Comparison of ENCODE assay signal across 16 cellular contexts in the genomic region with DNA sequence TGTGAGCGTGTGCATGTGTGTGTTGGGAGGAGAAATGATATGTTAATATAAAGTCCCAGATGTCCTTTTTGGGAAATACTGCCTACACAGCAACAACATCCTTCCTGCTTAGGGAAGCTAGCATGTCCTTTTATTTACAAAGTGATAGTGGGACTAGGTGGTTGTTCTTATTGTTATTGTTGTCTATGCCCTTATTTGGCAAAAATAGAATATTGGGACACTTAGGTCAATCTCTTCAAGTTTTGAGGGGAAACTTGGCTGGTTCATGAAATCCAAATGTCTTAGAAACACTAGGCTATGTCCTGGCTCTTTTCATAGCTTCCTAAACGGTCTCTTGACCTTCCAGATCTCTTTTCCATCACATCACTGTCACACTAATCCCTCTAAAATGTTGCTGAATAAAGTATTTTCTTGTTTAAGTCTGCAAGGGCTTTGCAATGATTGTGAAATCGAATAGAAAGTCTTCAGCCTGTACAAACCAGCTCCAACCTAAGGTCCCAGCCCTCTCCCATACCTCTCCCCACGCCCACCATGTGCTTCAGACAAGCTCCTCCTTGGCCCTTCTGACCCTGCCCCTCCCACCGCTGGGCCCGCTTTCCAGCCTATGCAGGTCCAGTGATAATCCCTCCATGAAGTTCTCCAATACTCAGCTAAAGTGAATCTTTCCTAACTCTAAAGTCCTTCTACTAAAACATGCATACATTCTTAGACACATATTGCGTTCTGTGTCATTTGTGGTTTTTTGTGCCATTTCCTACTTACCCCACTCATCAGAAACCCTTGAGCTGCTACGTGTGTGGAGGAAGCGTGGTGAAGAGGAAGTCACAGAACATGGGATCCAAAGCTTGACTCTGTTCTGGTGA.
DNase-seq lines count a peak whose midpoint lies in the region; ATAC-seq, FAIRE-seq and TF ChIP-seq lines count a peak whose summit lies in the region.
"Had no signal": no experiment of that assay in that cellular context is flagged by ENCODE, and none has a peak within 500 bp of the region (broad histone marks: within the 10 kb centered on the region; RNA-seq: fewer than 3 reads in every experiment).

No MANE protein-coding gene starts in this region.

- H3K36me3 Mint-ChIP-seq in activated CD4-positive, alpha-beta T cell treated with anti-CD3 and anti-CD28 coated beads, Interleukin-2, amount 10 ng/mL, durations not matched to agents 24 days and 14 days (ENCODE audit: low read depth): no peaks in the 10 kb centered on the region
- H3K36me3 Mint-ChIP-seq: activated naive CD4-positive, alpha-beta T cell treated with anti-CD3 and anti-CD28 coated beads, Interleukin-2, amount 50 U/mL, for 24 hours had no signal

- H3K4me3 ChIP-seq in K562 (no peak overlapping the region), smooth muscle cell (no peak overlapping the region), coronary artery (no peak overlapping the region)
- H3K4me3 ChIP-seq: A549, colonic mucosa, tibial nerve had no signal

- H3K27ac Mint-ChIP-seq in activated CD4-positive, alpha-beta T cell treated with anti-CD3 and anti-CD28 coated beads, Interleukin-2, amount 10 ng/mL, durations not matched to agents 24 days and 14 days: peak overlapping the region; percentile 35
- H3K27ac Mint-ChIP-seq: activated naive CD4-positive, alpha-beta T cell treated with anti-CD3 and anti-CD28 coated beads, Interleukin-2, amount 50 U/mL, for 24 hours; nephron progenitor cell had no signal

- no peak for TF ChIP-seq POLR2A in K562 (conservative IDR thresholded peaks at IDR 0.05)

- peaks cover 43% of the 10 kb centered on the region for H3K4me1 Mint-ChIP-seq in activated CD4-positive, alpha-beta T cell treated with anti-CD3 and anti-CD28 coated beads, Interleukin-2, amount 10 ng/mL, durations not matched to agents 24 days and 14 days

- H3K79me2 ChIP-seq in K562 (ENCODE audit: control insufficient read depth, insufficient read depth, low read length) (no peaks in the 10 kb centered on the region), smooth muscle cell (ENCODE audit: low read depth) (no peaks in the 10 kb centered on the region)

- no TSS peak for BruUV-seq in K562 (replicated peaks; lab: Mats Ljungman, UMichigan)

- WGBS in K562 (ENCODE audit: insufficient coverage, low coverage, missing lambda C conversion rate): 42% methylated on average over 9 of the region's 9 CpGs
- WGBS in smooth muscle cell (ENCODE audit: low lambda C conversion rate): 56% methylated on average over 9 of the region's 9 CpGs

- H3K9ac ChIP-seq in K562 (ENCODE audit: insufficient read depth in 1 of 2, low read depth in 2 of 2, low read length in 2 of 2): no peak overlapping the region
- no peak overlapping the region for H3K9ac ChIP-seq in smooth muscle cell (ENCODE audit: low read depth)

- H3K27me3 ChIP-seq in K562 (ENCODE audit: control insufficient read depth in 2 of 2, insufficient read depth in 2 of 2, low read length in 2 of 2): no peaks in the 10 kb centered on the region
- no peaks in the 10 kb centered on the region for H3K27me3 ChIP-seq in smooth muscle cell (ENCODE audit: low read depth)
- H3K27me3 ChIP-seq: colonic mucosa, tibial nerve had no signal

- no peak for TF ChIP-seq EP300 in K562 (IDR thresholded peaks at IDR 0.05; ENCODE audit: low read length)

- no peaks in the 10 kb centered on the region for H3K9me3 ChIP-seq in K562 (replicated peaks; ENCODE audit: control insufficient read depth, insufficient read depth, low read depth, low read length)
- no peaks in the 10 kb centered on the region for H3K9me3 ChIP-seq in smooth muscle cell (replicated peaks; ENCODE audit: low read depth)
- H3K9me3 ChIP-seq: A549, colonic mucosa, tibial nerve had no signal

- H3K9me1 ChIP-seq in K562 (ENCODE audit: control insufficient read depth, insufficient read depth, low read length): no peaks in the 10 kb centered on the region

- H3K4me1 ChIP-seq in K562 (replicated peaks in 1 of 2; ENCODE audit: control insufficient read depth in 2 of 2, insufficient read depth in 2 of 2, low read length in 2 of 2): peaks cover 0 to 16% of the 10 kb centered on the region in 2 experiments; a peak in 4 of 5 replicates
- no peaks in the 10 kb centered on the region for H3K4me1 ChIP-seq in smooth muscle cell (ENCODE audit: low read depth)
- H3K4me1 ChIP-seq: A549, colonic mucosa, tibial nerve had no signal

- intact Hi-C loops in activated CD4-positive, alpha-beta T cell treated with anti-CD3 and anti-CD28 coated beads, Interleukin-2, amount 10 ng/mL, durations not matched to agents 24 days and 14 days (cut with micrococcal nuclease): loop anchor here (10.0 kb wide), 1 partner anchor 341 kb away; no protein-coding TSS in a partner anchor
- intact Hi-C loops in K562 (cut with micrococcal nuclease): no loop called here

- CTCF ChIA-PET in K562 (lab: Yijun Ruan, JAX; ENCODE audit: low intra/inter-chr PET ratio): no interaction called here

- no peak overlapping the region for H3K27ac ChIP-seq in K562 (ENCODE audit: extremely low read depth, low read depth, low read length)
- H3K27ac ChIP-seq in smooth muscle cell (ENCODE audit: low read depth): peak overlapping the region; percentile 6
- peak overlapping the region in 1 of 2 donors; percentile 32 for H3K27ac ChIP-seq in coronary artery
- H3K27ac ChIP-seq: A549, colonic mucosa, tibial nerve had no signal

- no peaks in the 10 kb centered on the region for H3K36me3 ChIP-seq in K562 (ENCODE audit: control insufficient read depth, insufficient read depth, low read length)
- no peaks in the 10 kb centered on the region for H3K36me3 ChIP-seq in smooth muscle cell (ENCODE audit: low read depth)
- H3K36me3 ChIP-seq: colonic mucosa, tibial nerve had no signal

- no peaks in the 10 kb centered on the region for H3K9me3 Mint-ChIP-seq in activated CD4-positive, alpha-beta T cell treated with anti-CD3 and anti-CD28 coated beads, Interleukin-2, amount 10 ng/mL, durations not matched to agents 24 days and 14 days
- H3K9me3 Mint-ChIP-seq: activated naive CD4-positive, alpha-beta T cell treated with anti-CD3 and anti-CD28 coated beads, Interleukin-2, amount 50 U/mL, for 24 hours; nephron progenitor cell had no signal

- no peaks in the 10 kb centered on the region for H3F3A ChIP-seq in smooth muscle cell (ENCODE audit: low read depth)

- TF ChIP-seq RAD21 in K562 (CRISPR knock-in tag; conservative IDR thresholded peaks at IDR 0.05 in 1 of 2, IDR thresholded peaks at IDR 0.05 in 1 of 2): no peak

- POLR2A ChIA-PET in K562 (lab: Yijun Ruan, JAX): interaction anchor here (0.6 to 2.5 kb wide), 5 partner anchors 9 to 247 kb away, joined by 3 to 9 read pairs (median 4); no protein-coding TSS in a partner anchor

- TF ChIP-seq CTCF in K562 (IDR thresholded peaks at IDR 0.05 in 2 of 3, conservative IDR thresholded peaks at IDR 0.05 in 1 of 3; ENCODE audit: insufficient read depth in 2 of 3, low read depth in 1 of 3, low read length in 3 of 3): no peak
- no peak for TF ChIP-seq CTCF in smooth muscle cell (IDR thresholded peaks at IDR 0.05; ENCODE audit: borderline replicate concordance, insufficient read depth, poor library complexity, severe bottlenecking)
- TF ChIP-seq CTCF in coronary artery (IDR thresholded peaks at IDR 0.05): no peak

- H3K4me3 Mint-ChIP-seq in activated CD4-positive, alpha-beta T cell treated with anti-CD3 and anti-CD28 coated beads, Interleukin-2, amount 10 ng/mL, durations not matched to agents 24 days and 14 days: peak overlapping the region; percentile 35
- H3K4me3 Mint-ChIP-seq: activated naive CD4-positive, alpha-beta T cell treated with anti-CD3 and anti-CD28 coated beads, Interleukin-2, amount 50 U/mL, for 24 hours; nephron progenitor cell had no signal

- peak; percentile 64 for DNase-seq in activated CD4-positive, alpha-beta T cell treated with anti-CD3 and anti-CD28 coated beads, Interleukin-2, amount 10 ng/mL, durations not matched to agents 24 days and 14 days
- no peak for DNase-seq in activated CD4-positive, alpha-beta T cell treated with anti-CD3 and anti-CD28 coated beads for 1 hour
- DNase-seq in MV-4-11 (lab: John Stamatoyannopoulos, UW): peak; percentile 97
- no peak for DNase-seq in K562 (ENCODE audit: extremely low read depth in 1 of 4, low spot score in 3 of 4)
- DNase-seq in smooth muscle cell (lab: John Stamatoyannopoulos, UW; ENCODE audit: unreplicated experiment): no peak
- DNase-seq in GM19240 (ENCODE audit: insufficient read length, low spot score): no peak
- no peak for DNase-seq in coronary artery (ENCODE audit: low spot score)
- DNase-seq: colonic mucosa, NCI-H1092, NCI-H510A treated with DMSO at 0.1 percent for 48 hours, nephron progenitor cell had no signal

- H3K4me2 ChIP-seq in K562 (ENCODE audit: insufficient read depth, low read length): no peak overlapping the region; the same call in 1 of the 2 replicates
- no peak overlapping the region for H3K4me2 ChIP-seq in smooth muscle cell
- H3K4me2 ChIP-seq: A549 had no signal

- H4K20me1 ChIP-seq in K562 (replicated peaks; ENCODE audit: control insufficient read depth, insufficient read depth, low read length) (peaks cover 3% of the 10 kb centered on the region; the same call in 1 of the 2 replicates), smooth muscle cell (ENCODE audit: low read depth) (no peaks in the 10 kb centered on the region)

- no peak for ATAC-seq in K562
- no peak for ATAC-seq in HG03469 (IDR thresholded peaks at IDR 0.05; ENCODE audit: unreplicated experiment)
- ATAC-seq: A549 had no signal

- in situ Hi-C loops in K562 (cut with MboI): no loop called here

- H2AFZ ChIP-seq in K562 (ENCODE audit: low read depth, low read length) (no peak overlapping the region), smooth muscle cell (ENCODE audit: low read depth) (no peak overlapping the region)

- H3K27me3 Mint-ChIP-seq in activated CD4-positive, alpha-beta T cell treated with anti-CD3 and anti-CD28 coated beads, Interleukin-2, amount 10 ng/mL, durations not matched to agents 24 days and 14 days: peaks cover 4% of the 10 kb centered on the region
- H3K27me3 Mint-ChIP-seq: activated naive CD4-positive, alpha-beta T cell treated with anti-CD3 and anti-CD28 coated beads, Interleukin-2, amount 50 U/mL, for 24 hours had no signal

- FAIRE-seq in K562 (lab: Jason Lieb, UNC): no peak
- FAIRE-seq: A549, keratinocyte had no signal

TF ChIP-seq in K562, 482 proteins besides CTCF, POLR2A, EP300 and RAD21 (continues in another document):
- TF ChIP-seq ZNF217 (CRISPR knock-in tag; IDR thresholded peaks at IDR 0.05) (no peak), CEBPG (CRISPR knock-in tag; IDR thresholded peaks at IDR 0.05) (no peak), CEBPG (tag; conservative IDR thresholded peaks at IDR 0.05 in 1 of 2, IDR thresholded peaks at IDR 0.05 in 1 of 2) (peak in 1 of 2 experiments; percentile 56; a peak in 1 of 4 replicates), YBX1 (IDR thresholded peaks at IDR 0.05) (no peak), SAFB (IDR thresholded peaks at IDR 0.05; ENCODE audit: borderline replicate concordance, low read depth, low read length) (no peak), TEAD2 (tag; IDR thresholded peaks at IDR 0.05) (no peak)

Comparison
In these comparisons a context has a peak if more than half of its experiments do, and no peak if none do; other contexts are left out.
1. DNase-seq: peak in activated CD4-positive, alpha-beta T cell treated with anti-CD3 and anti-CD28 coated beads, Interleukin-2, amount 10 ng/mL, durations not matched to agents 24 days and 14 days (single experiment) and MV-4-11 (single experiment); none in activated CD4-positive, alpha-beta T cell treated with anti-CD3 and anti-CD28 coated beads for 1 hour (single experiment), K562 (0 of 4), smooth muscle cell (single experiment), GM19240 (single experiment) and coronary artery (single experiment).